ENCODE assay signal across 16 cellular contexts in the genomic region with DNA sequence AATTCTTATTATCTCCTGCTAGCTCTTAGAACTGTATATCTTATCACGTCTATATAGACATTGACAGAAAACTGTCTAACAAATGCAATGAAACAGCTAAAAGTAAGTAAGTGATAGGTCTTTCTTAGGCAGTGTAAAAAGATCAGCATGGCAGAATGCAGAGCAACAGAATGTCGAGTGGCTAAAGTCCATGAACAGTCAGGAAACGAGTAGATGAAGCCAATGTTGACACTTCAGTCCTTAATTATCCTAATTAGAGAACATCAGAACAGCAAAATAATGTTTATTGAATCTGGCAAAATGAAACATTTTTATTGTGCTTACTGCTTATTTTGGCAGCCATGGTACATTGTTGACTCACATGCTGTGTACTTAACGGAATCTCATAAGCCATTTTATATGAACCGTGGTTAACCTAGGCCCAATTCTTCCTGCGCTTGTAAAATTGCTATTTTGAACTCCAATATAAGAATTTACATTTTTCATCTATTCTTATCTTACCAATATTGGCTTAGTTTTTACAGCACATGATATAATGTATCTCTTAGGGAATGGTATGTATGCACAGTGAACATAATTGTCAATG.
"Had no signal": no experiment of that assay in that cellular context is flagged by ENCODE, and none has a peak within 500 bp of the region (broad histone marks: within the 10 kb centered on the region; RNA-seq: fewer than 3 reads in every experiment).

No MANE protein-coding gene starts in this region.

- H3K36me3 ChIP-seq: ascending aorta, cardiac muscle cell, gastrocnemius medialis, heart right ventricle, ovary, stomach had no signal

- H3K4me3 ChIP-seq: ascending aorta, cardiac muscle cell, dorsolateral prefrontal cortex, gastrocnemius medialis, heart right ventricle, lung, ovary, stomach had no signal

- H3K27me3 ChIP-seq: ascending aorta, cardiac muscle cell, gastrocnemius medialis, heart right ventricle, ovary, stomach had no signal

- H3K36me3 Mint-ChIP-seq: activated naive CD4-positive, alpha-beta T cell treated with anti-CD3 and anti-CD28 coated beads, Interleukin-2, amount 10 ng/mL, durations not matched to agents 7 days and 5 days; mesothelial cell of epicardium had no signal

- H3K27me3 Mint-ChIP-seq: activated naive CD4-positive, alpha-beta T cell treated with anti-CD3 and anti-CD28 coated beads, Interleukin-2, amount 10 ng/mL, durations not matched to agents 7 days and 5 days; activated T-helper 17 cell treated with anti-CD3 and anti-CD28 coated beads, Interleukin-2, amount 50 U/mL, for 72 hours had no signal

- H3K4me1 Mint-ChIP-seq: activated naive CD4-positive, alpha-beta T cell treated with anti-CD3 and anti-CD28 coated beads, Interleukin-2, amount 10 ng/mL, durations not matched to agents 7 days and 5 days; activated T-helper 17 cell treated with anti-CD3 and anti-CD28 coated beads, Interleukin-2, amount 50 U/mL, for 72 hours; neural crest cell had no signal

- DNase-seq: activated naive CD4-positive, alpha-beta T cell treated with anti-CD3 and anti-CD28 coated beads, Interleukin-2, amount 10 ng/mL, durations not matched to agents 7 days and 5 days; dorsolateral prefrontal cortex; endodermal cell; gastrocnemius medialis; heart right ventricle; ovary; stomach had no signal

- H3K9me3 ChIP-seq: ascending aorta, gastrocnemius medialis, ovary, stomach had no signal

- H3K27ac Mint-ChIP-seq: activated naive CD4-positive, alpha-beta T cell treated with anti-CD3 and anti-CD28 coated beads, Interleukin-2, amount 10 ng/mL, durations not matched to agents 7 days and 5 days; activated T-helper 17 cell treated with anti-CD3 and anti-CD28 coated beads, Interleukin-2, amount 50 U/mL, for 72 hours; endodermal cell; mesothelial cell of epicardium; T-helper 2 cell treated with Interferon-gamma antibody and Interleukin-4, amounts not matched to agents 5 μg/mL and 100 μg/mL, for 36 hours had no signal

- H3K9me3 Mint-ChIP-seq: activated naive CD4-positive, alpha-beta T cell treated with anti-CD3 and anti-CD28 coated beads, Interleukin-2, amount 10 ng/mL, durations not matched to agents 7 days and 5 days; endodermal cell; mesothelial cell of epicardium; neural crest cell; T-helper 2 cell treated with Interferon-gamma antibody and Interleukin-4, amounts not matched to agents 5 μg/mL and 100 μg/mL, for 36 hours had no signal

- H3K4me3 Mint-ChIP-seq: activated naive CD4-positive, alpha-beta T cell treated with anti-CD3 and anti-CD28 coated beads, Interleukin-2, amount 10 ng/mL, durations not matched to agents 7 days and 5 days; activated T-helper 17 cell treated with anti-CD3 and anti-CD28 coated beads, Interleukin-2, amount 50 U/mL, for 72 hours; endodermal cell; mesothelial cell of epicardium; neural crest cell; T-helper 2 cell treated with Interferon-gamma antibody and Interleukin-4, amounts not matched to agents 5 μg/mL and 100 μg/mL, for 36 hours had no signal

- H3K27ac ChIP-seq: ascending aorta, cardiac muscle cell, dorsolateral prefrontal cortex, gastrocnemius medialis, heart right ventricle, ovary, stomach had no signal

- H3K4me1 ChIP-seq: ascending aorta, gastrocnemius medialis, heart right ventricle, stomach had no signal

- ATAC-seq: activated CD4-positive, CD25-positive, alpha-beta regulatory T cell treated with anti-CD3 and anti-CD28 coated beads, Interleukin-2, amount 50 U/mL, for 24 hours; activated T-helper 17 cell treated with anti-CD3 and anti-CD28 coated beads, Interleukin-2, amount 50 U/mL, for 72 hours; gastrocnemius medialis; heart right ventricle; sciatic nerve had no signal
